ENCODE assay signal across 25 cellular contexts in the genomic region with DNA sequence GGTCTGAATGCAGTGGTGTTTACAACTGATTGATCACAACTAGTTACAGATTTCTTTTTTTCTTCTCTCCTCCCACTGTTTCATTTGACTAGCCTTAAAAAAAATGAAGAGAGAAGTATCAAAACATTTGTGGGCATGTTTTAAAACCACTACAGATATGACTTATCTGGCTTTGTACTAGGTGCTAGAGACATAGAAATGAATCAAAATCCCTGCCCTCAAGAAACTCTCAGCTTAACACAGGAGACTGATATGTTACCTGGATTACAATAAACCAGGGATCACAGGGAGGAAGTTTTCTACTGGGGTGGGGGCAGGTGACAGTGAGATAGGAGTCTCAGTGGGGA. TPM values are rescaled to one million over a fixed set of nuclear protein-coding genes. Genes with fewer than 3 reads are reported as not detected.
A peak's percentile ranks its signal among the peaks of the same experiment; 100 is the strongest.
DNase-seq lines count a peak whose midpoint lies in the region; ATAC-seq, FAIRE-seq and TF ChIP-seq lines count a peak whose summit lies in the region.
"Had no signal": no experiment of that assay in that cellular context is flagged by ENCODE, and none has a peak within 500 bp of the region (broad histone marks: within the 10 kb centered on the region; RNA-seq: fewer than 3 reads in every experiment).

No MANE protein-coding gene starts in this region.

- no peaks in the 10 kb centered on the region for H3K36me3 ChIP-seq in pancreas
- H3K36me3 ChIP-seq: gastroesophageal sphincter, neutrophil had no signal

- peak overlapping the region; percentile 33 for H3K27ac ChIP-seq in epithelial cell of prostate
- H3K27ac ChIP-seq in pancreas, result no peak overlapping the region
- H3K27ac ChIP-seq: gastroesophageal sphincter, KMS-11, neutrophil, psoas muscle, SK-N-MC, VCaP had no signal

- peak overlapping the region; percentile 65 for H3K4me3 Mint-ChIP-seq in activated CD4-positive, alpha-beta T cell treated with anti-CD3 and anti-CD28 coated beads, Interleukin-2, amount 10 ng/mL, durations not matched to agents 24 days and 14 days
- H3K4me3 Mint-ChIP-seq in activated B cell treated with CpG ODN at 0.5 μM for 24 hours, result no peak overlapping the region
- H3K4me3 Mint-ChIP-seq: immature natural killer cell had no signal

- peak overlapping the region; percentile 88 for H3K27ac Mint-ChIP-seq in activated CD4-positive, alpha-beta T cell treated with anti-CD3 and anti-CD28 coated beads, Interleukin-2, amount 10 ng/mL, durations not matched to agents 24 days and 14 days
- no peak overlapping the region for H3K27ac Mint-ChIP-seq in activated B cell treated with CpG ODN at 0.5 μM for 24 hours

- ATAC-seq in activated B cell treated with CpG ODN at 0.5 μM for 24 hours (ENCODE audit: low read depth), result peak; percentile 34
- ATAC-seq in pancreas, result no peak
- ATAC-seq: gastroesophageal sphincter, psoas muscle had no signal

- intact Hi-C loops in activated CD4-positive, alpha-beta T cell treated with anti-CD3 and anti-CD28 coated beads, Interleukin-2, amount 10 ng/mL, durations not matched to agents 24 days and 14 days (cut with micrococcal nuclease), result loop anchor here (1.0 to 10.0 kb wide), 3 partner anchors 69 to 421 kb away; partner anchors contain the start of genes ADM and AMPD3
- intact Hi-C loops in activated B cell treated with CpG ODN at 0.5 μM for 24 hours (cut with micrococcal nuclease) (no loop called here), pancreas (cut with DNase I) (no loop called here)

- POLR2A ChIA-PET in GM10248 (lab: Yijun Ruan, JAX) (no interaction called here), activated B cell treated with CpG ODN at 0.5 μM for 24 hours (lab: Charles Lee) (no interaction called here)

- CTCF ChIA-PET in GM10248 (lab: Yijun Ruan, JAX) (interaction anchor here (1.0 to 1.8 kb wide), 2 partner anchors 185 to 312 kb away, joined by 3 to 5 read pairs; partner anchors contain the start of gene RNF141), activated B cell treated with CpG ODN at 0.5 μM for 24 hours (lab: Charles Lee) (interaction anchor here (0.6 to 1.2 kb wide), 2 partner anchors 12 to 215 kb away, joined by 3 to 4 read pairs; no protein-coding TSS in a partner anchor)

- no peak overlapping the region for H3K4me3 ChIP-seq in pancreas
- H3K4me3 ChIP-seq: gastroesophageal sphincter, psoas muscle, SK-N-MC had no signal

- no peak for DNase-seq in activated CD4-positive, alpha-beta T cell treated with anti-CD3 and anti-CD28 coated beads, Interleukin-2, amount 10 ng/mL, durations not matched to agents 24 days and 14 days
- no peak for DNase-seq in activated CD4-positive, alpha-beta T cell treated with anti-CD3 and anti-CD28 coated beads, Interleukin-2, amount 50 U/mL, for 4 hours
- DNase-seq in GM10248 (ENCODE audit: extremely low spot score) (peak; percentile 31), activated B cell treated with CpG ODN at 0.5 μM for 24 hours (no peak), epithelial cell of prostate (ENCODE audit: low read depth, low spot score) (no peak), AG08396 (ENCODE audit: low spot score) (no peak), pancreas (no peak), NCI-H526 (lab: John Stamatoyannopoulos, UW) (no peak)
- DNase-seq: activated effector memory CD4-positive, alpha-beta T cell treated with Interleukin-2 at 50 U/mL for 16 hours; anterior cingulate cortex; Caco-2; cortex of kidney; GF-D8; hippocampal formation; immature natural killer cell; NCI-H146; NCI-H524; psoas muscle had no signal

- no peaks in the 10 kb centered on the region for H3K9me3 Mint-ChIP-seq in activated CD4-positive, alpha-beta T cell treated with anti-CD3 and anti-CD28 coated beads, Interleukin-2, amount 10 ng/mL, durations not matched to agents 24 days and 14 days
- no peaks in the 10 kb centered on the region for H3K9me3 Mint-ChIP-seq in activated B cell treated with CpG ODN at 0.5 μM for 24 hours
- H3K9me3 Mint-ChIP-seq: immature natural killer cell had no signal

- no peaks in the 10 kb centered on the region for H3K27me3 ChIP-seq in pancreas
- H3K27me3 ChIP-seq: gastroesophageal sphincter had no signal

- H3K27me3 Mint-ChIP-seq in activated CD4-positive, alpha-beta T cell treated with anti-CD3 and anti-CD28 coated beads, Interleukin-2, amount 10 ng/mL, durations not matched to agents 24 days and 14 days, result peaks cover 37% of the 10 kb centered on the region
- no peaks in the 10 kb centered on the region for H3K27me3 Mint-ChIP-seq in activated B cell treated with CpG ODN at 0.5 μM for 24 hours

- no peaks in the 10 kb centered on the region for H3K9me3 ChIP-seq in pancreas
- H3K9me3 ChIP-seq: Caco-2, gastroesophageal sphincter, neutrophil, psoas muscle had no signal

- FAIRE-seq in pancreas (lab: Jason Lieb, UNC), result no peak
- FAIRE-seq: A204.1 had no signal

- no peaks in the 10 kb centered on the region for H3K4me1 ChIP-seq in pancreas
- H3K4me1 ChIP-seq: Caco-2, psoas muscle had no signal

- H3K4me1 Mint-ChIP-seq in activated CD4-positive, alpha-beta T cell treated with anti-CD3 and anti-CD28 coated beads, Interleukin-2, amount 10 ng/mL, durations not matched to agents 24 days and 14 days, result peaks cover 22% of the 10 kb centered on the region
- peaks cover 29% of the 10 kb centered on the region for H3K4me1 Mint-ChIP-seq in activated B cell treated with CpG ODN at 0.5 μM for 24 hours
- H3K4me1 Mint-ChIP-seq: immature natural killer cell had no signal

- no peaks in the 10 kb centered on the region for H3K36me3 Mint-ChIP-seq in activated CD4-positive, alpha-beta T cell treated with anti-CD3 and anti-CD28 coated beads, Interleukin-2, amount 10 ng/mL, durations not matched to agents 24 days and 14 days (ENCODE audit: low read depth)
- no peaks in the 10 kb centered on the region for H3K36me3 Mint-ChIP-seq in activated B cell treated with CpG ODN at 0.5 μM for 24 hours (ENCODE audit: low read depth)
- H3K36me3 Mint-ChIP-seq: immature natural killer cell had no signal

- TF ChIP-seq CTCF in GM10248 (IDR thresholded peaks at IDR 0.05; ENCODE audit: control extremely low read depth, extremely low read depth, low read depth, missing control alignments), result no peak
- no peak for TF ChIP-seq CTCF in activated B cell treated with CpG ODN at 0.5 μM for 24 hours (IDR thresholded peaks at IDR 0.05)
- TF ChIP-seq CTCF in pancreas (IDR thresholded peaks at IDR 0.05), result no peak

RNA-seq across cellular contexts. Expression of gene CTR9, which starts 25.2 kb away (rescaled TPM):
- total RNA-seq in activated CD4-positive, alpha-beta T cell treated with anti-CD3 and anti-CD28 coated beads, Interleukin-2, amount 10 ng/mL, durations not matched to agents 24 days and 14 days, result 43.9 and 44.3 TPM in 2 replicates
- total RNA-seq in activated B cell treated with CpG ODN at 0.5 μM for 24 hours (50.6 and 52.8 TPM in 2 replicates), pancreas (10 to 100 TPM in 5 of 6 donors, 1 to 10 TPM in 1; 7.7 to 15.8 (median 13.2) TPM)
- 10 to 100 TPM in 1 of 2 donors, 1 to 10 TPM in 1; 6.8 to 12.2 TPM for polyA plus RNA-seq in pancreas

RNA-seq across cellular contexts. Expression of gene IRAG1, which starts 32.3 kb away (rescaled TPM):
- not detected in 2 replicates for total RNA-seq in activated CD4-positive, alpha-beta T cell treated with anti-CD3 and anti-CD28 coated beads, Interleukin-2, amount 10 ng/mL, durations not matched to agents 24 days and 14 days
- not detected in 2 replicates for total RNA-seq in activated B cell treated with CpG ODN at 0.5 μM for 24 hours
- total RNA-seq in pancreas, result 1 to 10 TPM in 5 of 6 donors, under 1 TPM in 1; 0.59 to 5.7 (median 2.0) TPM
- polyA plus RNA-seq in pancreas, result 1 to 10 TPM; 1.7 to 2.3 TPM
- total RNA-seq: T-helper 2 cell treated with Interferon-gamma antibody and Interleukin-4, amounts not matched to agents 100 ng/mL and 5 ng/mL, for 36 hours had no signal
